8 cellular contexts compared by ENCODE assay signal in the genomic region with DNA sequence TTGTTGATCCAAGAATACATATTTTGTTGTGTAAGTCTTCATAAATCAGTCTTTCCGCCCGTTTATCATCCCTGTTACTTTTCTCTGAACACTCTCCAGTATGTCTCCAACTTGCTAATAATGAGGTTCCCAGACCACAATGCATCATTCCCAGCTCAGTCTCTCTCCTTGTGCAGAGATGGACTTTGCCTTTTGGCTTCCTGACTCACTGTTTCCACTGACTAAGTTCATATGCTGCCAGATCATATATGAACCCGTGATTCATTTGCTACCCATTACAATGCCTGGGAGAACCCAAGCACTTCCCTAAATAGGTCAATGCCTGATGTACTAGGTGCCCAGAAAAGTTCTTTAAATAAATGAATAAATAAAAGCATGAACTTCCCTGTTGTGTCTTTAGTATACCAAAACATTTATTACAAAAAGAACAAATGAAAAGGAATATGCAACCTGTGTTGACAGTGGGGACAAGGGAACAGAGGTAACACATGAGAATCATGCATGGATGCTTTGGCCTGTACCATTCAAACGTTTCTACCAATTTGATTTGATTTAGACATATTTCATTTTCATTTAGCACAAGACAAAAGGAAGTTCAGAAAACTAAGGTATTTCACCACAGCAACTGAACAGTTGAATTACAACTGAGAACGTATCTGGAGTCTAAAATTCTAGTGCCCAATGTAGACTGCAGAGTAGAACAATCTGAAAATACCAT.
A peak's percentile ranks its signal among the peaks of the same experiment; 100 is the strongest.
DNase-seq lines count a peak whose midpoint lies in the region; ATAC-seq lines count a peak whose summit lies in the region.

No MANE protein-coding gene starts in this region.

- H3K36me3 Mint-ChIP-seq in activated T-cell treated with anti-CD3 and anti-CD28 coated beads, Interleukin-2, amount 50 U/mL, for 72 hours (ENCODE audit: insufficient read depth in 2 of 2), result no peaks in the 10 kb centered on the region
- H3K36me3 Mint-ChIP-seq in naive thymus-derived CD4-positive, alpha-beta T cell, result peaks cover 0 to 3% (median 3%) of the 10 kb centered on the region in 5 donors

- H3K4me1 Mint-ChIP-seq in activated T-cell treated with anti-CD3 and anti-CD28 coated beads, Interleukin-2, amount 50 U/mL, for 72 hours (ENCODE audit: low read depth), result peaks cover 33% of the 10 kb centered on the region
- H3K4me1 Mint-ChIP-seq in naive thymus-derived CD4-positive, alpha-beta T cell, result peaks cover 3 to 22% (median 15%) of the 10 kb centered on the region in 7 donors

- H3K9me3 Mint-ChIP-seq in activated T-cell treated with anti-CD3 and anti-CD28 coated beads, Interleukin-2, amount 50 U/mL, for 72 hours, result no peaks in the 10 kb centered on the region
- H3K9me3 Mint-ChIP-seq in naive thymus-derived CD4-positive, alpha-beta T cell, result peaks cover 0 to 4% (median 0%) of the 10 kb centered on the region in 11 donors

- peak; percentile 68 for ATAC-seq in HG03025 (IDR thresholded peaks at IDR 0.05; ENCODE audit: low FRiP score, unreplicated experiment)
- peak; percentile 88 to 91 for ATAC-seq in activated T-cell treated with anti-CD3 and anti-CD28 coated beads, Interleukin-2, amount 50 U/mL, for 72 hours (replicated peaks in 1 of 2)
- ATAC-seq in naive thymus-derived CD4-positive, alpha-beta T cell, result peak; percentile 70

- peak overlapping the region; percentile 73 for H3K27ac Mint-ChIP-seq in activated T-cell treated with anti-CD3 and anti-CD28 coated beads, Interleukin-2, amount 50 U/mL, for 72 hours
- H3K27ac Mint-ChIP-seq in naive thymus-derived CD4-positive, alpha-beta T cell, result peak overlapping the region in 8 of 9 donors; percentile 3 to 92 (median 59)

- peak overlapping the region in 1 of 2 donors; percentile 60 for H3K4me3 Mint-ChIP-seq in activated T-cell treated with anti-CD3 and anti-CD28 coated beads, Interleukin-2, amount 50 U/mL, for 72 hours
- H3K4me3 Mint-ChIP-seq in naive thymus-derived CD4-positive, alpha-beta T cell, result peak overlapping the region in 9 of 10 donors; percentile 0 to 75 (median 31)

- H3K36me3 ChIP-seq in naive thymus-derived CD4-positive, alpha-beta T cell (ENCODE audit: control insufficient read depth in 2 of 3, insufficient read depth in 3 of 3, low read length in 3 of 3), result no peaks in the 10 kb centered on the region

- CTCF ChIA-PET in naive thymus-derived CD4-positive, alpha-beta T cell (lab: Charles Lee), result no interaction called here

- no peaks in the 10 kb centered on the region for H3K9me3 ChIP-seq in naive thymus-derived CD4-positive, alpha-beta T cell (ENCODE audit: control insufficient read depth in 2 of 3, low read length in 3 of 3)

- intact Hi-C loops in naive thymus-derived CD4-positive, alpha-beta T cell (cut with micrococcal nuclease), result loop anchor here in 1 of 2 donors (5.0 kb wide), 1 partner anchor 65 kb away; no protein-coding TSS in a partner anchor

- POLR2A ChIA-PET in naive thymus-derived CD4-positive, alpha-beta T cell (lab: Charles Lee), result no interaction called here

- no peak overlapping the region for H3K4me3 ChIP-seq in naive thymus-derived CD4-positive, alpha-beta T cell (ENCODE audit: low read length)

- peaks cover 17% of the 10 kb centered on the region for H3K27me3 Mint-ChIP-seq in activated T-cell treated with anti-CD3 and anti-CD28 coated beads, Interleukin-2, amount 50 U/mL, for 72 hours (ENCODE audit: low read depth)
- H3K27me3 Mint-ChIP-seq in naive thymus-derived CD4-positive, alpha-beta T cell, result peaks cover 0 to 10% (median 0%) of the 10 kb centered on the region in 5 donors

- peak; percentile 8 for DNase-seq in activated T-cell treated with anti-CD3 and anti-CD28 coated beads for 24 hours (ENCODE audit: low read depth)
- DNase-seq in activated T-cell treated with anti-CD3 and anti-CD28 coated beads for 4 hours, result no peak
- DNase-seq in activated T-cell treated with anti-CD3 and anti-CD28 coated beads, Interleukin-2, amount 50 U/mL, for 72 hours, result peak; percentile 40 to 62
- DNase-seq in naive thymus-derived CD4-positive, alpha-beta T cell, result peak in 5 of 9 donors; percentile 4 to 23 (median 10)
- DNase-seq in superior temporal gyrus (ENCODE audit: extremely low spot score), result no peak
- DNase-seq in NCI-H524 treated with DMSO at 0.1 percent for 48 hours (lab: John Stamatoyannopoulos, UW), result no peak
- no peak for DNase-seq in NCI-H446 (lab: John Stamatoyannopoulos, UW)

- peaks cover 0 to 6% of the 10 kb centered on the region in 2 donors for H3K4me1 ChIP-seq in naive thymus-derived CD4-positive, alpha-beta T cell (ENCODE audit: control insufficient read depth in 2 of 2, insufficient read depth in 2 of 2, low read length in 2 of 2)

- H3K27ac ChIP-seq in naive thymus-derived CD4-positive, alpha-beta T cell (ENCODE audit: low read depth, low read length), result peak overlapping the region; percentile 17

- no peaks in the 10 kb centered on the region for H3K27me3 ChIP-seq in naive thymus-derived CD4-positive, alpha-beta T cell (ENCODE audit: control insufficient read depth in 2 of 2, insufficient read depth in 2 of 2, low read length in 2 of 2)

Comparison
In these comparisons a context has a peak if more than half of its experiments do, and no peak if none do; other contexts are left out.
1. DNase-seq: peak in activated T-cell treated with anti-CD3 and anti-CD28 coated beads for 24 hours (single experiment), activated T-cell treated with anti-CD3 and anti-CD28 coated beads, Interleukin-2, amount 50 U/mL, for 72 hours (2 of 2) and naive thymus-derived CD4-positive, alpha-beta T cell (5 of 9); none in activated T-cell treated with anti-CD3 and anti-CD28 coated beads for 4 hours (single experiment), superior temporal gyrus (single experiment), NCI-H524 treated with DMSO at 0.1 percent for 48 hours (single experiment) and NCI-H446 (0 of 2).
2. Peak in every context shown above with its lines, with median percentiles within 50 percentile points of each other: ATAC-seq.